ENCODE assay signal across 17 cellular contexts in the genomic region with DNA sequence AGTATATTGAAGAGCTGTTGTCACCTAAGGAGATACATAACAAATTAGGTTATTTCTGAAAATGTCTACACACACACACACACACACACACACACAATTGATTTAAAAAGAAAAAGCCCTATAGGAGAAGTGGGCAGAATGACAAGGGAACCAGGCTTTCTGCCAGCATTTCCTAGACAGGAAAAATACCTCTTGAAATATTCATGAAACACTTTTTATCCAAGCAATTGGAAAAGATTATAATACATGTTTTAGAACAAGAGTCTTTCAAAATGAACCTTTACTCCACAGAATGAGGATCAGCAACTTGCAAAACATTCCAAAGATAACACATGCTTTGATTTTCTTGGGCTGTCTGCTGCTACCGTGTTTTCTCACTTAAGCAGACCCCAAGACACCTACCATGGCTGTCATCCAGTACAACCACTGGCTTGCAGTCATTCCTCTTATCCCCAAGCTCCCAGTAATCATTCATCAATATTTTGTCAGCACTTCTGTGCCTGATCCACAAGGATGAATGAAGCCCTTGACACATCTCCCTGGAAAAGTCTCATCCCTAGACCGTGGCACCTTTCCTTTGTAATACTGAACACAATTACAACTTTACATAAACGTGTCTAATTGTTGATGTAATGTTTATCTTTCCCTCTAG.
DNase-seq lines count a peak whose midpoint lies in the region; ATAC-seq and TF ChIP-seq lines count a peak whose summit lies in the region.
"Had no signal": no experiment of that assay in that cellular context is flagged by ENCODE, and none has a peak within 500 bp of the region (broad histone marks: within the 10 kb centered on the region; RNA-seq: fewer than 3 reads in every experiment).

No MANE protein-coding gene starts in this region.

- ATAC-seq in right lobe of liver (no peak), HG02852 (IDR thresholded peaks at IDR 0.05; ENCODE audit: unreplicated experiment) (no peak)

- DNase-seq in A673 (ENCODE audit: low spot score) (peak; percentile 72), MG63 (peak; percentile 5), astrocyte of the spinal cord (ENCODE audit: low read depth, low spot score) (peak; percentile 35), fibroblast of peridontal ligament (ENCODE audit: extremely low read depth) (peak; percentile 34), right lobe of liver (no peak), nephron progenitor cell (no peak), transverse colon (no peak)
- DNase-seq: EL, GOT3, Karpas-422, NCI-H187, NCI-H345, NCI-H774, PC-9 had no signal

- TF ChIP-seq EP300 in transverse colon (IDR thresholded peaks at IDR 0.05; ENCODE audit: low read depth): no peak

- TF ChIP-seq POLR2A in right lobe of liver (IDR thresholded peaks at IDR 0.05) (no peak), transverse colon (IDR thresholded peaks at IDR 0.05) (no peak)

- H3K27ac Mint-ChIP-seq in nephron progenitor cell: no peak overlapping the region

- H3K36me3 Mint-ChIP-seq in nephron progenitor cell (ENCODE audit: low read depth): peaks cover 13% of the 10 kb centered on the region

- in situ Hi-C loops in astrocyte of the spinal cord (cut with HindIII; ENCODE audit: low sequenced_read_pairs) (no loop called here), transverse colon (cut with MboI; ENCODE audit: low pct_ligation_motif_present in 1 of 4, low pct_unique_long_range_greater_than_20kb in 1 of 4, low sequenced_read_pairs in 3 of 4) (no loop called here)

- TF ChIP-seq CTCF in A673 (conservative IDR thresholded peaks at IDR 0.05; ENCODE audit: low read depth, low read length) (no peak), astrocyte of the spinal cord (IDR thresholded peaks at IDR 0.05; ENCODE audit: low read depth, low read length) (no peak), right lobe of liver (IDR thresholded peaks at IDR 0.05) (no peak), nephron progenitor cell (IDR thresholded peaks at IDR 0.05) (no peak), transverse colon (IDR thresholded peaks at IDR 0.05) (no peak)

- POLR2A ChIA-PET in A673 (lab: Charles Lee; ENCODE audit: low non-redundant PET): no interaction called here

- no TSS peak for BruUV-seq in A673 (replicated peaks; lab: Mats Ljungman, UMichigan)

- no peaks in the 10 kb centered on the region for H3K27me3 Mint-ChIP-seq in nephron progenitor cell (ENCODE audit: low read depth, poor library complexity)

- 64% methylated on average over 3 of the region's 3 CpGs for WGBS in right lobe of liver (ENCODE audit: insufficient coverage, low coverage, low lambda C conversion rate, missing lambda C conversion rate)
- WGBS in transverse colon (ENCODE audit: low coverage in 1 of 2), 2 donors: 49 to 61% methylated on average over 3 of the region's 3 CpGs

- H3K36me3 ChIP-seq in A673 (ENCODE audit: insufficient read depth, low read length, poor library complexity, severe bottlenecking): no peaks in the 10 kb centered on the region
- no peaks in the 10 kb centered on the region for H3K36me3 ChIP-seq in MG63
- H3K36me3 ChIP-seq in right lobe of liver: no peaks in the 10 kb centered on the region
- H3K36me3 ChIP-seq in transverse colon: no peaks in the 10 kb centered on the region
- H3K36me3 ChIP-seq: SJSA1 had no signal

- H3K27ac ChIP-seq in A673 (ENCODE audit: low read depth, low read length, poor library complexity, severe bottlenecking): no peak overlapping the region
- no peak overlapping the region for H3K27ac ChIP-seq in right lobe of liver
- H3K27ac ChIP-seq in transverse colon: no peak overlapping the region
- H3K27ac ChIP-seq: C4-2B, PC-9, SJSA1 had no signal

- H3K4me1 Mint-ChIP-seq in nephron progenitor cell: peaks cover 23% of the 10 kb centered on the region

- intact Hi-C loops in A673 (cut with micrococcal nuclease; ENCODE audit: unreplicated experiment): no loop called here
- intact Hi-C loops in right lobe of liver (cut with DNase I): no loop called here
- intact Hi-C loops in transverse colon (cut with DNase I; ENCODE audit: low total_unique reads): no loop called here

- H3K9me3 ChIP-seq in A673 (ENCODE audit: low read depth, low read length, poor library complexity, severe bottlenecking): no peaks in the 10 kb centered on the region
- no peaks in the 10 kb centered on the region for H3K9me3 ChIP-seq in MG63
- no peaks in the 10 kb centered on the region for H3K9me3 ChIP-seq in right lobe of liver
- H3K9me3 ChIP-seq in transverse colon: no peaks in the 10 kb centered on the region
- H3K9me3 ChIP-seq: SJSA1 had no signal

- no peaks in the 10 kb centered on the region for H3K27me3 ChIP-seq in A673 (replicated peaks; ENCODE audit: insufficient read depth, low read depth, low read length, poor library complexity)
- no peaks in the 10 kb centered on the region for H3K27me3 ChIP-seq in MG63
- H3K27me3 ChIP-seq in right lobe of liver: no peaks in the 10 kb centered on the region
- no peaks in the 10 kb centered on the region for H3K27me3 ChIP-seq in transverse colon
- H3K27me3 ChIP-seq: SJSA1 had no signal

- H3K9me3 Mint-ChIP-seq in nephron progenitor cell: peaks cover 13% of the 10 kb centered on the region

- H3K4me3 Mint-ChIP-seq in nephron progenitor cell: no peak overlapping the region

- H3K4me1 ChIP-seq in A673 (ENCODE audit: insufficient read depth, low read length, poor library complexity, severe bottlenecking) (no peaks in the 10 kb centered on the region), right lobe of liver (no peaks in the 10 kb centered on the region), transverse colon (no peaks in the 10 kb centered on the region)
- H3K4me1 ChIP-seq: SJSA1 had no signal

- CTCF ChIA-PET in A673 (lab: Charles Lee): no interaction called here

- H3K4me3 ChIP-seq in A673 (ENCODE audit: low read depth, low read length, poor library complexity, severe bottlenecking) (no peak overlapping the region), MG63 (no peak overlapping the region), astrocyte of the spinal cord (ENCODE audit: low read depth, low read length) (no peak overlapping the region), right lobe of liver (no peak overlapping the region), transverse colon (no peak overlapping the region)
- H3K4me3 ChIP-seq: PC-9, SJSA1 had no signal

Comparison
In these comparisons a context has a peak if more than half of its experiments do, and no peak if none do; other contexts are left out.
1. DNase-seq: peak in A673 (single experiment), MG63 (single experiment), astrocyte of the spinal cord (single experiment) and fibroblast of peridontal ligament (single experiment); none in right lobe of liver (0 of 3), nephron progenitor cell (single experiment) and transverse colon (single experiment).